31 cellular contexts compared by ENCODE assay signal in genomic region chrX:72240976-72241375, GRCh38. TPM values are rescaled to one million over a fixed set of nuclear protein-coding genes. Genes with fewer than 3 reads are reported as not detected.
"Had no signal": no experiment of that assay in that cellular context is flagged by ENCODE, and none has a peak within 500 bp of the region (broad histone marks: within the 10 kb centered on the region; RNA-seq: fewer than 3 reads in every experiment).

No MANE protein-coding gene starts in this region.

- DNase-seq: activated CD4-positive, alpha-beta memory T cell treated with anti-CD3 and anti-CD28 coated beads for 36 hours; activated CD4-positive, alpha-beta T cell treated with anti-CD3 and anti-CD28 coated beads for 36 hours; activated CD4-positive, alpha-beta T cell treated with anti-CD3 and anti-CD28 coated beads, Interleukin-2, amount 10 ng/mL, durations not matched to agents 24 days and 14 days; activated CD4-positive, CD25-positive, alpha-beta regulatory T cell; activated CD4-positive, CD25-positive, alpha-beta regulatory T cell treated with anti-CD3 and anti-CD28 coated beads, Interleukin-2, amount 50 U/mL, for 72 hours; activated CD8-positive, alpha-beta memory T cell treated with anti-CD3 and anti-CD28 coated beads, Interleukin-2, amount 10 ng/mL, durations not matched to agents 7 days and 5 days; activated CD8-positive, alpha-beta memory T cell treated with anti-CD3 and anti-CD28 coated beads, Interleukin-2, amount 50 U/mL, for 4 hours; activated CD8-positive, alpha-beta T cell treated with anti-CD3 and anti-CD28 coated beads, Interleukin-2, amount 10 ng/mL, durations not matched to agents 7 days and 5 days; activated effector memory CD4-positive, alpha-beta T cell treated with anti-CD3 and anti-CD28 coated beads, Interleukin-2, amount 50 U/mL, for 16 hours; activated naive CD4-positive, alpha-beta T cell treated with anti-CD3 and anti-CD28 coated beads, Interleukin-2, amount 10 ng/mL, durations not matched to agents 7 days and 5 days; activated T-cell treated with anti-CD3 and anti-CD28 coated beads, Interleukin-2, amount 50 U/mL, for 1 hour; activated T-cell treated with anti-CD3 and anti-CD28 coated beads, Interleukin-2, amount 50 U/mL, for 48 hours; amygdala; aorta; central memory CD4-positive, alpha-beta T cell; cerebellar nuclear complex; colonic mucosa; effector CD8-positive, alpha-beta T cell; esophagus squamous epithelium; foreskin melanocyte; heart right ventricle; T-helper 2 cell had no signal

- H3K27ac Mint-ChIP-seq: activated CD4-positive, alpha-beta memory T cell treated with anti-CD3 and anti-CD28 coated beads for 36 hours; activated CD4-positive, alpha-beta T cell treated with anti-CD3 and anti-CD28 coated beads for 36 hours; activated CD4-positive, alpha-beta T cell treated with anti-CD3 and anti-CD28 coated beads, Interleukin-2, amount 10 ng/mL, durations not matched to agents 24 days and 14 days; activated CD8-positive, alpha-beta memory T cell treated with anti-CD3 and anti-CD28 coated beads, Interleukin-2, amount 10 ng/mL, durations not matched to agents 7 days and 5 days; activated CD8-positive, alpha-beta T cell treated with anti-CD3 and anti-CD28 coated beads, Interleukin-2, amount 10 ng/mL, durations not matched to agents 7 days and 5 days; activated naive CD4-positive, alpha-beta T cell treated with anti-CD3 and anti-CD28 coated beads, Interleukin-2, amount 10 ng/mL, durations not matched to agents 7 days and 5 days; activated naive CD8-positive, alpha-beta T cell; activated T-helper 1 cell treated with anti-CD3 and anti-CD28 coated beads, Interleukin-12 subunit alpha, Interleukin-12 subunit beta, Interleukin-2, Interleukin-4 antibody, amounts not matched to agents 30 ng/mL and 10 ng/mL and 1 ng/mL, durations not matched to agents 14 hours and 24 hours and 36 hours; activated T-helper 2 cell treated with anti-CD3 and anti-CD28 coated beads, Interferon-gamma antibody, Interleukin-2, Interleukin-4, amounts not matched to agents 10 μg/mL and 5 μg/mL and 100 μg/mL, durations not matched to agents 14 hours and 24 hours and 36 hours; brain had no signal

- H3K36me3 Mint-ChIP-seq: activated CD4-positive, alpha-beta memory T cell treated with anti-CD3 and anti-CD28 coated beads for 36 hours; activated naive CD8-positive, alpha-beta T cell had no signal

- H3K27ac ChIP-seq: breast epithelium, cardiac muscle cell, colonic mucosa, epithelial cell of prostate, esophagus squamous epithelium, gastroesophageal sphincter, heart right ventricle had no signal

- H3K9me3 ChIP-seq: breast epithelium, colonic mucosa, esophagus squamous epithelium, gastroesophageal sphincter, heart right ventricle had no signal

- FAIRE-seq: endometrium had no signal

- H3K9me3 Mint-ChIP-seq: activated CD4-positive, alpha-beta memory T cell treated with anti-CD3 and anti-CD28 coated beads for 36 hours; activated CD4-positive, alpha-beta T cell treated with anti-CD3 and anti-CD28 coated beads, Interleukin-2, amount 10 ng/mL, durations not matched to agents 24 days and 14 days; activated naive CD4-positive, alpha-beta T cell treated with anti-CD3 and anti-CD28 coated beads, Interleukin-2, amount 10 ng/mL, durations not matched to agents 7 days and 5 days; activated T-helper 1 cell treated with anti-CD3 and anti-CD28 coated beads, Interleukin-12 subunit alpha, Interleukin-12 subunit beta, Interleukin-2, Interleukin-4 antibody, amounts not matched to agents 30 ng/mL and 10 ng/mL and 1 ng/mL, durations not matched to agents 14 hours and 24 hours and 36 hours; activated T-helper 2 cell treated with anti-CD3 and anti-CD28 coated beads, Interferon-gamma antibody, Interleukin-2, Interleukin-4, amounts not matched to agents 10 μg/mL and 5 μg/mL and 100 μg/mL, durations not matched to agents 14 hours and 24 hours and 36 hours had no signal

- H3K27me3 ChIP-seq: cardiac muscle cell, colonic mucosa, esophagus squamous epithelium, gastroesophageal sphincter had no signal

- H3K36me3 ChIP-seq: breast epithelium, cardiac muscle cell, colonic mucosa, esophagus squamous epithelium, gastroesophageal sphincter, heart right ventricle had no signal

- H3K4me3 Mint-ChIP-seq: activated CD4-positive, alpha-beta memory T cell treated with anti-CD3 and anti-CD28 coated beads for 36 hours; activated CD4-positive, alpha-beta T cell treated with anti-CD3 and anti-CD28 coated beads for 36 hours; activated CD4-positive, alpha-beta T cell treated with anti-CD3 and anti-CD28 coated beads, Interleukin-2, amount 10 ng/mL, durations not matched to agents 24 days and 14 days; activated CD8-positive, alpha-beta memory T cell treated with anti-CD3 and anti-CD28 coated beads, Interleukin-2, amount 10 ng/mL, durations not matched to agents 7 days and 5 days; activated CD8-positive, alpha-beta T cell treated with anti-CD3 and anti-CD28 coated beads, Interleukin-2, amount 10 ng/mL, durations not matched to agents 7 days and 5 days; activated naive CD4-positive, alpha-beta T cell treated with anti-CD3 and anti-CD28 coated beads, Interleukin-2, amount 10 ng/mL, durations not matched to agents 7 days and 5 days; activated naive CD8-positive, alpha-beta T cell; activated T-helper 1 cell treated with anti-CD3 and anti-CD28 coated beads, Interleukin-12 subunit alpha, Interleukin-12 subunit beta, Interleukin-2, Interleukin-4 antibody, amounts not matched to agents 30 ng/mL and 10 ng/mL and 1 ng/mL, durations not matched to agents 14 hours and 24 hours and 36 hours; brain had no signal

- H3K4me1 ChIP-seq: breast epithelium, colonic mucosa, gastroesophageal sphincter had no signal

- H3K4me3 ChIP-seq: breast epithelium, cardiac muscle cell, colonic mucosa, esophagus squamous epithelium, gastroesophageal sphincter, heart right ventricle had no signal

- H3K27me3 Mint-ChIP-seq: activated CD4-positive, alpha-beta memory T cell treated with anti-CD3 and anti-CD28 coated beads for 36 hours; activated CD4-positive, alpha-beta T cell treated with anti-CD3 and anti-CD28 coated beads for 36 hours; activated CD4-positive, alpha-beta T cell treated with anti-CD3 and anti-CD28 coated beads, Interleukin-2, amount 10 ng/mL, durations not matched to agents 24 days and 14 days; activated CD8-positive, alpha-beta memory T cell treated with anti-CD3 and anti-CD28 coated beads, Interleukin-2, amount 10 ng/mL, durations not matched to agents 7 days and 5 days; activated naive CD4-positive, alpha-beta T cell treated with anti-CD3 and anti-CD28 coated beads, Interleukin-2, amount 10 ng/mL, durations not matched to agents 7 days and 5 days; activated naive CD8-positive, alpha-beta T cell had no signal

RNA-seq across cellular contexts. Expression of gene ERCC6L, which starts 2.1 kb away (rescaled TPM):
- polyA plus RNA-seq: aorta had no signal
